ENCODE assay signal across 10 cellular contexts in the genomic region with DNA sequence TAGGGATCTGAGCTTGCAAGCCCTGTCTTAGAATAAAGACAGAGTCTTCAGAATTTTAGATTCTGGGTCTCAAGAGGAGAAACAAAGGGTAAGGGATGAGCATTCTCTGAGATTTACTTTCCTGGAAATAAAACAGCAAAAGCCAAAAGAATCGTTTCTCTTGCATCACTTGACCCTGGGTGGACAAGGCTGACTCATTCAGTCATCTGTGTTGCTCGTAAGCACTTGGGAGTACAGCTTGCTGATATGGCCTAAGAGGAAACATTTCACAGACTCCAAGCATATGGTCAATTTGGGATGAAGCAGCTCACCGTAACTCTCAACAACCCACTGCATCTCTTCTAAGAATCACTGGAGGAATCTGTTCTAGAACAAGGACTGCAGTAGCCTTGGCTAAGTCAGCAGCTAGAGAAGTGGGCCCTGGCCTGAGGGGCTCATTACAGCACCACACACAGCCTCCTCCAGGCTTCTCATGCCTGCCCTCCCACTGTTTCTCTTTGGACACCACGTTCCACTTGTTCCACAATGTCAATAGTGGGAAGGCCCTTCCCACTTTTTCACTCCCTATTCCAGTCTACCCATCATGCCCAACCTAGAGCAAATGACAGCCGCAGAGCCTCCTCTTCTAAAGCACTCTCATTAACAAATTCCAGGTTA.
DNase-seq lines count a peak whose midpoint lies in the region; TF ChIP-seq lines count a peak whose summit lies in the region.
"Had no signal": no experiment of that assay in that cellular context is flagged by ENCODE, and none has a peak within 500 bp of the region (broad histone marks: within the 10 kb centered on the region; RNA-seq: fewer than 3 reads in every experiment).

No MANE protein-coding gene starts in this region.

- no peak overlapping the region for H3K4me3 ChIP-seq in epithelial cell of proximal tubule (ENCODE audit: low read depth, low read length)

- TF ChIP-seq CTCF in epithelial cell of proximal tubule (conservative IDR thresholded peaks at IDR 0.05; ENCODE audit: low read depth, low read length) = no peak

- peaks cover 90% of the 10 kb centered on the region for H3K36me3 Mint-ChIP-seq in activated T-cell treated with anti-CD3 and anti-CD28 coated beads, Interleukin-2, amount 50 U/mL, for 24 hours (ENCODE audit: low read depth)

- H3K27ac Mint-ChIP-seq in activated T-cell treated with anti-CD3 and anti-CD28 coated beads, Interleukin-2, amount 50 U/mL, for 24 hours = no peak overlapping the region

- no peaks in the 10 kb centered on the region for H3K9me3 Mint-ChIP-seq in activated T-cell treated with anti-CD3 and anti-CD28 coated beads, Interleukin-2, amount 50 U/mL, for 24 hours

- H3K27me3 Mint-ChIP-seq in activated T-cell treated with anti-CD3 and anti-CD28 coated beads, Interleukin-2, amount 50 U/mL, for 24 hours = no peaks in the 10 kb centered on the region
- H3K27me3 Mint-ChIP-seq: CD4-positive, CD25-positive, alpha-beta regulatory T cell had no signal

- H3K4me1 Mint-ChIP-seq in activated T-cell treated with anti-CD3 and anti-CD28 coated beads, Interleukin-2, amount 50 U/mL, for 24 hours (ENCODE audit: low read depth) = peaks cover 34% of the 10 kb centered on the region

- no peak overlapping the region for H3K4me3 Mint-ChIP-seq in activated T-cell treated with anti-CD3 and anti-CD28 coated beads, Interleukin-2, amount 50 U/mL, for 24 hours
- H3K4me3 Mint-ChIP-seq: CD4-positive, CD25-positive, alpha-beta regulatory T cell had no signal

- peak; percentile 87 for DNase-seq in AG08395 (ENCODE audit: low spot score)
- DNase-seq in NOMO-1 treated with DMSO at 0.1 percent for 48 hours (lab: John Stamatoyannopoulos, UW; ENCODE audit: unreplicated experiment) = peak; percentile 50
- DNase-seq in epithelial cell of proximal tubule (ENCODE audit: low read depth) = peak; percentile 60
- DNase-seq in non-pigmented ciliary epithelial cell (ENCODE audit: low read depth) = peak; percentile 85
- DNase-seq in cerebellum (ENCODE audit: low spot score) = no peak
- no peak for DNase-seq in activated T-cell treated with anti-CD3 and anti-CD28 coated beads, Interleukin-2, amount 50 U/mL, for 24 hours
- no peak for DNase-seq in islet precursor cell
- no peak for DNase-seq in SW 1271 (lab: John Stamatoyannopoulos, UW)
- DNase-seq: activated T-cell treated with anti-CD3 and anti-CD28 coated beads for 4 hours; CD4-positive, CD25-positive, alpha-beta regulatory T cell had no signal

Comparison
In these comparisons a context has a peak if more than half of its experiments do, and no peak if none do; other contexts are left out.
1. DNase-seq: peak in AG08395 (single experiment), NOMO-1 treated with DMSO at 0.1 percent for 48 hours (single experiment), epithelial cell of proximal tubule (single experiment) and non-pigmented ciliary epithelial cell (single experiment); none in cerebellum (single experiment), activated T-cell treated with anti-CD3 and anti-CD28 coated beads, Interleukin-2, amount 50 U/mL, for 24 hours (single experiment), islet precursor cell (single experiment) and SW 1271 (0 of 2).